Comparison of ENCODE assay signal across 1 cellular context in the genomic region with DNA sequence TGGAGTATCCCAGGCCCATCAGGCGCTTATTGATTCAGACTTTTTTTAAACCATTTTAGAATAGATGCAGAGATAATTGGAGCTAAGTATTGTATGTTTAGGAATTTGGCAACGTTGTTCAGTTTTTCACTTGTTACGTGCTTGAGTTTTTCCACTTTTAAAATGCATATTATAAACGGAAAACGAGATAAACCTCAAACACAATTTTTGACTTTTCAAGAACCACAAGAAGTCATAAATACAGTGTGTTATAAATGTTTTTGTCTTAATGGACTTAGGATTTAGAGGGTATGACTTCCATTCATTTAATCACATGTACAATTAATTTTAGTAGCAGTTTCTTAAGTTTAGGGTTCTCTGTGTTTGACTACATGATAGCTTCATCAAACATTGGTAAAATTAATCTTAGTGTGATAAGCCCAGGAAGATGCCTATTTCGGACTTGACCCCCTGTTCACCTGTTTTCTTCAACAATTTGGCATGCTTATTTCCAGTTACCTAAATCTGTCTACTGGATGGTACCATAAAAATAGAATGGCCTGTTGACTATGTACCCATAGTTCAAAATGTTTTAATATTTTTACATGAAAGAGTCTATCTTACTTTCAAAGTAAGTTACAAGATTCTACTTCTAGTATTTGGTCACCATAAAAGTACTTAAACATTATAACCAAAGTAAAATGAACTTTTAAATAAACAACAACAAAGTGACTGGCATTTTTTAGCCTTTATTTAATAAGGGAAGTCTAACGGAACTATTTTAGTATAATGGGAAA.
TF ChIP-seq lines count a peak whose summit lies in the region.

No MANE protein-coding gene starts in this region.

TF ChIP-seq in endothelial cell of umbilical vein, 7 proteins besides CTCF, POLR2A, EP300 and RAD21:
- TF ChIP-seq EZH2 (IDR thresholded peaks at IDR 0.05; ENCODE audit: borderline replicate concordance, low read depth, low read length, severe bottlenecking) (no peak), POLR2AphosphoS5 (IDR thresholded peaks at IDR 0.05; ENCODE audit: insufficient read depth, low read depth, low read length) (no peak), JUN (IDR thresholded peaks at IDR 0.05; ENCODE audit: borderline replicate concordance, insufficient read depth, insufficient read length, low read depth) (no peak), FOS (IDR thresholded peaks at IDR 0.05; ENCODE audit: borderline replicate concordance, insufficient read depth, low read length) (no peak), MYC (IDR thresholded peaks at IDR 0.05; ENCODE audit: low read depth, low read length) (no peak), GATA2 (IDR thresholded peaks at IDR 0.05; ENCODE audit: insufficient read depth, insufficient read length, low read depth, low read length) (no peak)
- TF ChIP-seq, protein P1, sequence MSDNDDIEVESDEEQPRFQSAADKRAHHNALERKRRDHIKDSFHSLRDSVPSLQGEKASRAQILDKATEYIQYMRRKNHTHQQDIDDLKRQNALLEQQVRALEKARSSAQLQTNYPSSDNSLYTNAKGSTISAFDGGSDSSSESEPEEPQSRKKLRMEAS (IDR thresholded peaks at IDR 0.05; ENCODE audit: insufficient read depth, insufficient read length), result no peak
TF ChIP-seq in endothelial cell of umbilical vein: peak in this region for 0.
